Comparison of ENCODE assay signal across 21 cellular contexts in the genomic region with DNA sequence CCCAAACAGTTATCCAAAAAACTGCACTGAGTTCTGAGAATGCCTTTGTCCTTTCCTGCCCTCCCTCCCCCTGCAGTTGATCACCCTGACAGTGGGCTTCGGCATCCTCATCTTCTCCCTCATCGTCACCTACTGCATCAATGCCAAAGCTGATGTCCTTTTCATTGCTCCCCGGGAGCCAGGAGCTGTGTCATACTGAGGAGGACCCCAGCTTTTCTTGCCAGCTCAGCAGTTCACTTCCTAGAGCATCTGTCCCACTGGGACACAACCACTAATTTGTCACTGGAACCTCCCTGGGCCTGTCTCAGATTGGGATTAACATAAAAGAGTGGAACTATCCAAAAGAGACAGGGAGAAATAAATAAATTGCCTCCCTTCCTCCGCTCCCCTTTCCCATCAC. TPM values are rescaled to one million over a fixed set of nuclear protein-coding genes. Genes with fewer than 3 reads are reported as not detected.
DNase-seq lines count a peak whose midpoint lies in the region; ATAC-seq, FAIRE-seq and TF ChIP-seq lines count a peak whose summit lies in the region.
"Had no signal": no experiment of that assay in that cellular context is flagged by ENCODE, and none has a peak within 500 bp of the region (broad histone marks: within the 10 kb centered on the region; RNA-seq: fewer than 3 reads in every experiment).

No MANE protein-coding gene starts in this region.

- H3K9me3 Mint-ChIP-seq in glutamatergic neuron (ENCODE audit: unreplicated experiment), result peaks cover 31% of the 10 kb centered on the region
- H3K9me3 Mint-ChIP-seq: CD4-positive, CD25-positive, alpha-beta regulatory T cell had no signal

- H3K4me3 ChIP-seq in right atrium auricular region (no peak overlapping the region), subcutaneous abdominal adipose tissue (ENCODE audit: low read depth in 1 of 5, low read length in 5 of 5) (no peak overlapping the region), colonic mucosa (no peak overlapping the region)

- intact Hi-C loops in Right ventricle myocardium superior (cut with DNase I) (no loop called here), colonic mucosa (cut with DNase I) (no loop called here)

- H3K4me1 ChIP-seq in right atrium auricular region (no peaks in the 10 kb centered on the region), subcutaneous abdominal adipose tissue (ENCODE audit: control insufficient read depth in 5 of 5, insufficient read depth in 5 of 5, low read length in 5 of 5) (peaks cover 1 to 55% (median 47%) of the 10 kb centered on the region in 5 donors), colonic mucosa (no peaks in the 10 kb centered on the region)

- peaks cover 22% of the 10 kb centered on the region for H3K36me3 Mint-ChIP-seq in T-helper 17 cell (ENCODE audit: low read depth)
- H3K36me3 Mint-ChIP-seq in glutamatergic neuron (ENCODE audit: unreplicated experiment), result peaks cover 18% of the 10 kb centered on the region

- H3K27ac ChIP-seq in right atrium auricular region (no peak overlapping the region), subcutaneous abdominal adipose tissue (ENCODE audit: low read depth, low read length) (peak overlapping the region; percentile 84), colonic mucosa (no peak overlapping the region)
- H3K27ac ChIP-seq: RWPE1 had no signal

- H3K36me3 ChIP-seq in right atrium auricular region (peaks cover 60% of the 10 kb centered on the region), subcutaneous abdominal adipose tissue (ENCODE audit: control insufficient read depth in 5 of 5, insufficient read depth in 5 of 5, low read length in 5 of 5) (peaks cover 12 to 72% (median 63%) of the 10 kb centered on the region in 5 donors), colonic mucosa (peaks cover 31% of the 10 kb centered on the region)

- H3K9me3 ChIP-seq in right atrium auricular region, result no peaks in the 10 kb centered on the region
- no peaks in the 10 kb centered on the region for H3K9me3 ChIP-seq in T-helper 17 cell (ENCODE audit: control insufficient read depth, low read length, poor library complexity, severe bottlenecking)
- H3K9me3 ChIP-seq in subcutaneous abdominal adipose tissue (ENCODE audit: control insufficient read depth in 5 of 5, low read length in 5 of 5), result no peaks in the 10 kb centered on the region
- no peaks in the 10 kb centered on the region for H3K9me3 ChIP-seq in colonic mucosa

- no peak overlapping the region for H3K4me3 Mint-ChIP-seq in T-helper 17 cell
- peak overlapping the region; percentile 76 for H3K4me3 Mint-ChIP-seq in glutamatergic neuron (ENCODE audit: unreplicated experiment)
- H3K4me3 Mint-ChIP-seq: B cell; CD4-positive, CD25-positive, alpha-beta regulatory T cell had no signal

- TF ChIP-seq CTCF in right atrium auricular region (IDR thresholded peaks at IDR 0.05) (no peak), glutamatergic neuron (IDR thresholded peaks at IDR 0.05; ENCODE audit: partially characterized antibody, unreplicated experiment) (no peak), colonic mucosa (IDR thresholded peaks at IDR 0.05) (no peak)

- H3K9ac ChIP-seq in subcutaneous abdominal adipose tissue (ENCODE audit: low read length in 5 of 5) (peak overlapping the region in 2 of 5 donors; percentile 1 to 27), colonic mucosa (ENCODE audit: low read depth in 2 of 2, low read length in 2 of 2) (no peak overlapping the region)

- no peak for FAIRE-seq in frontal cortex (lab: Jason Lieb, UNC)

- no peaks in the 10 kb centered on the region for H3K27me3 Mint-ChIP-seq in T-helper 17 cell
- peaks cover 25% of the 10 kb centered on the region for H3K27me3 Mint-ChIP-seq in glutamatergic neuron (ENCODE audit: unreplicated experiment)
- H3K27me3 Mint-ChIP-seq: B cell; CD4-positive, CD25-positive, alpha-beta regulatory T cell had no signal

- H3K27ac Mint-ChIP-seq in T-helper 17 cell (peak overlapping the region; percentile 24), glutamatergic neuron (ENCODE audit: unreplicated experiment) (peak overlapping the region; percentile 92)

- DNase-seq in right atrium auricular region (ENCODE audit: low spot score) (peak; percentile 47), Right ventricle myocardium superior (no peak), T-helper 17 cell (no peak), glutamatergic neuron (no peak), frontal cortex (ENCODE audit: low spot score in 2 of 2) (no peak), colonic mucosa (no peak)
- DNase-seq: CD4-positive, CD25-positive, alpha-beta regulatory T cell; KG1; NCI-H1048; NCI-H1436 treated with DMSO at 0.1 percent for 48 hours; NCI-H2029 treated with DMSO at 0.1 percent for 48 hours; NCI-H2171 treated with DMSO at 0.1 percent for 48 hours; NCI-H748 treated with DMSO at 0.1 percent for 48 hours; OCI-M1 had no signal

- ATAC-seq in Right ventricle myocardium superior (ENCODE audit: poor library complexity), result no peak
- ATAC-seq in T-helper 17 cell, result no peak
- no peak for ATAC-seq in GM19397 (IDR thresholded peaks at IDR 0.05; ENCODE audit: unreplicated experiment)
- ATAC-seq: HCT116 had no signal

- no peaks in the 10 kb centered on the region for H3K27me3 ChIP-seq in right atrium auricular region
- no peaks in the 10 kb centered on the region for H3K27me3 ChIP-seq in subcutaneous abdominal adipose tissue (ENCODE audit: control insufficient read depth in 5 of 5, insufficient read depth in 4 of 5, low read length in 5 of 5)
- H3K27me3 ChIP-seq in colonic mucosa, result no peaks in the 10 kb centered on the region

- H3K4me1 Mint-ChIP-seq in T-helper 17 cell (peaks cover 20% of the 10 kb centered on the region), glutamatergic neuron (ENCODE audit: low read depth, unreplicated experiment) (peaks cover 72% of the 10 kb centered on the region)
- H3K4me1 Mint-ChIP-seq: B cell had no signal

RNA-seq across cellular contexts. Expression of gene NHLH1, which starts 8.8 kb away (rescaled TPM):
- total RNA-seq in right atrium auricular region, result not detected
- not detected for total RNA-seq in Right ventricle myocardium superior
- total RNA-seq in T-helper 17 cell, result under 1 TPM; 0.17 to 0.21 TPM
- total RNA-seq in glutamatergic neuron (ENCODE audit: unreplicated experiment), result 1,198 TPM
- total RNA-seq in frontal cortex, result 0.41 TPM
- total RNA-seq in colonic mucosa, result under 1 TPM in 1 of 2 donors, not detected in 1; 0.12 TPM
- total RNA-seq: CD4-positive, CD25-positive, alpha-beta regulatory T cell; M059J; SK-MEL-5 had no signal

RNA-seq across cellular contexts. Expression of gene NCSTN, which starts 14.9 kb away (rescaled TPM):
- 10 to 100 TPM; 63.4 to 71.3 TPM for total RNA-seq in right atrium auricular region
- 57.9 TPM for total RNA-seq in Right ventricle myocardium superior
- total RNA-seq in T-helper 17 cell, result 10 to 100 TPM; 63.3 to 65.6 TPM
- 121 TPM for total RNA-seq in glutamatergic neuron (ENCODE audit: unreplicated experiment)
- total RNA-seq in frontal cortex, result 24.5 TPM
- total RNA-seq in colonic mucosa, result 10 to 100 TPM; 83.5 to 88.0 TPM

RNA-seq across cellular contexts. Expression of gene COPA, which starts 15.0 kb away (rescaled TPM):
- 100 to 1,000 TPM in 1 of 2 donors, 10 to 100 TPM in 1; 96.1 to 134 TPM for total RNA-seq in right atrium auricular region
- 83.9 TPM for total RNA-seq in Right ventricle myocardium superior
- 100 to 1,000 TPM; 122 to 143 TPM for total RNA-seq in T-helper 17 cell
- total RNA-seq in glutamatergic neuron (ENCODE audit: unreplicated experiment), result 263 TPM
- 161 TPM for total RNA-seq in frontal cortex
- total RNA-seq in colonic mucosa, result 100 to 1,000 TPM; 154 to 163 TPM

RNA-seq across cellular contexts. Expression of gene VANGL2, which starts 42.3 kb away (rescaled TPM):
- total RNA-seq in right atrium auricular region, result 1 to 10 TPM; 3.4 to 8.1 TPM
- total RNA-seq in Right ventricle myocardium superior, result 1.9 TPM
- not detected for total RNA-seq in T-helper 17 cell
- 79.4 TPM for total RNA-seq in glutamatergic neuron (ENCODE audit: unreplicated experiment)
- total RNA-seq in frontal cortex, result 11.0 TPM
- 10 to 100 TPM in 1 of 2 donors, 1 to 10 TPM in 1; 3.9 to 10.3 TPM for total RNA-seq in colonic mucosa

Comparison
In these comparisons a context has a peak if more than half of its experiments do, and no peak if none do; other contexts are left out.
1. RNA of gene NHLH1, which starts 8.8 kb away (total RNA-seq): 1,198 TPM in glutamatergic neuron (single experiment); 0.41 TPM in frontal cortex (single experiment), 0.17 to 0.21 TPM in T-helper 17 cell, 0.12 TPM in colonic mucosa, not detected in right atrium auricular region and not detected in Right ventricle myocardium superior (single experiment); every median in the first group is over 100 times any median in the second.